ENCODE assay signal across 16 cellular contexts in genomic region chr3:58868101-58868779, GRCh38.
A peak's percentile ranks its signal among the peaks of the same experiment; 100 is the strongest.
DNase-seq lines count a peak whose midpoint lies in the region; ATAC-seq, FAIRE-seq and TF ChIP-seq lines count a peak whose summit lies in the region.
"Had no signal": no experiment of that assay in that cellular context is flagged by ENCODE, and none has a peak within 500 bp of the region (broad histone marks: within the 10 kb centered on the region; RNA-seq: fewer than 3 reads in every experiment).

No MANE protein-coding gene starts in this region.

- DNase-seq in MV-4-11 (lab: John Stamatoyannopoulos, UW) = peak; percentile 67
- DNase-seq in K562 (ENCODE audit: extremely low read depth in 1 of 4, low spot score in 3 of 4) = no peak
- DNase-seq in lower leg skin (ENCODE audit: low spot score in 2 of 2) = no peak
- DNase-seq in natural killer cell treated with Interleukin-12 subunit alpha and Interleukin-12 subunit beta and Interleukin-15 and Interleukin-18, amount 100 ng/mL, for 72 hours (ENCODE audit: low spot score) = no peak
- DNase-seq: activated T-cell treated with anti-CD3 and anti-CD28 coated beads, Interleukin-2, amount 50 U/mL, for 4 hours; effector memory CD8-positive, alpha-beta T cell; GOT3; left ventricle myocardium superior; NCI-H2029 treated with DMSO at 0.1 percent for 48 hours; NCI-H526 treated with DMSO at 0.1 percent for 48 hours; psoas muscle had no signal

- no peaks in the 10 kb centered on the region for H3K36me3 Mint-ChIP-seq in natural killer cell treated with Interleukin-12 subunit alpha and Interleukin-12 subunit beta and Interleukin-15 and Interleukin-18, amount 100 ng/mL, for 72 hours

- H4K20me1 ChIP-seq in K562 (replicated peaks; ENCODE audit: control insufficient read depth, insufficient read depth, low read length) = no peaks in the 10 kb centered on the region

- POLR2A ChIA-PET in K562 (lab: Yijun Ruan, JAX) = interaction anchor here (0.8 kb wide), 1 partner anchor 13 kb away, joined by 3 read pairs; no protein-coding TSS in a partner anchor

- ATAC-seq in GM18517 (IDR thresholded peaks at IDR 0.05; ENCODE audit: unreplicated experiment) = peak; percentile 80
- peak; percentile 65 for ATAC-seq in HG02870 (IDR thresholded peaks at IDR 0.05; ENCODE audit: unreplicated experiment)
- no peak for ATAC-seq in K562
- no peak for ATAC-seq in GM19397 (IDR thresholded peaks at IDR 0.05; ENCODE audit: unreplicated experiment)
- ATAC-seq in natural killer cell treated with Interleukin-12 subunit alpha and Interleukin-12 subunit beta and Interleukin-15 and Interleukin-18, amount 100 ng/mL, for 72 hours = no peak
- no peak for ATAC-seq in HG03039 (IDR thresholded peaks at IDR 0.05; ENCODE audit: unreplicated experiment)
- ATAC-seq: activated T-cell treated with anti-CD3 and anti-CD28 coated beads, Interleukin-2, amount 50 U/mL, for 4 hours; effector memory CD8-positive, alpha-beta T cell; left ventricle myocardium superior; psoas muscle had no signal

- CTCF ChIA-PET in K562 (lab: Yijun Ruan, JAX; ENCODE audit: low intra/inter-chr PET ratio) = no interaction called here

- no peak for FAIRE-seq in K562 (lab: Jason Lieb, UNC)

- H2AFZ ChIP-seq in K562 (ENCODE audit: low read depth, low read length) = no peak overlapping the region

- no peaks in the 10 kb centered on the region for H3K27me3 ChIP-seq in K562 (ENCODE audit: control insufficient read depth in 2 of 2, insufficient read depth in 2 of 2, low read length in 2 of 2)
- H3K27me3 ChIP-seq: vagina had no signal

- BruUV-seq in K562 (replicated peaks; lab: Mats Ljungman, UMichigan) = no TSS peak

- intact Hi-C loops in K562 (cut with micrococcal nuclease) (no loop called here), lower leg skin (cut with DNase I; ENCODE audit: low total_unique reads) (no loop called here)

- no peaks in the 10 kb centered on the region for H3K4me1 ChIP-seq in K562 (replicated peaks in 1 of 2; ENCODE audit: control insufficient read depth in 2 of 2, insufficient read depth in 2 of 2, low read length in 2 of 2)
- H3K4me1 ChIP-seq: psoas muscle, vagina had no signal

- 10% methylated on average over 5 of the region's 5 CpGs for WGBS in K562 (ENCODE audit: insufficient coverage, low coverage, missing lambda C conversion rate)
- 76 to 77% methylated on average over 5 of the region's 5 CpGs for WGBS in lower leg skin, 2 donors

- TF ChIP-seq EP300 in K562 (IDR thresholded peaks at IDR 0.05; ENCODE audit: low read length) = no peak

- no peak overlapping the region for H3K4me2 ChIP-seq in K562 (ENCODE audit: insufficient read depth, low read length)

- H3K36me3 ChIP-seq in K562 (ENCODE audit: control insufficient read depth, insufficient read depth, low read length) = no peaks in the 10 kb centered on the region
- H3K36me3 ChIP-seq: vagina had no signal

- no peak for TF ChIP-seq RAD21 in K562 (CRISPR knock-in tag; conservative IDR thresholded peaks at IDR 0.05 in 1 of 2, IDR thresholded peaks at IDR 0.05 in 1 of 2)

- TF ChIP-seq POLR2A in K562 (conservative IDR thresholded peaks at IDR 0.05) (no peak), lower leg skin (IDR thresholded peaks at IDR 0.05) (no peak)

- no peak overlapping the region for H3K27ac Mint-ChIP-seq in natural killer cell treated with Interleukin-12 subunit alpha and Interleukin-12 subunit beta and Interleukin-15 and Interleukin-18, amount 100 ng/mL, for 72 hours
- H3K27ac Mint-ChIP-seq: effector memory CD8-positive, alpha-beta T cell had no signal

- H3K27ac ChIP-seq in K562 (ENCODE audit: extremely low read depth, low read depth, low read length) = no peak overlapping the region
- H3K27ac ChIP-seq: psoas muscle, vagina had no signal

- no peaks in the 10 kb centered on the region for H3K79me2 ChIP-seq in K562 (ENCODE audit: control insufficient read depth, insufficient read depth, low read length)

- in situ Hi-C loops in K562 (cut with MboI) = no loop called here

- no peaks in the 10 kb centered on the region for H3K9me1 ChIP-seq in K562 (ENCODE audit: control insufficient read depth, insufficient read depth, low read length)

- no peak overlapping the region for H3K9ac ChIP-seq in K562 (ENCODE audit: insufficient read depth in 1 of 2, low read depth in 2 of 2, low read length in 2 of 2)

- TF ChIP-seq CTCF in K562 (IDR thresholded peaks at IDR 0.05 in 2 of 3, conservative IDR thresholded peaks at IDR 0.05 in 1 of 3; ENCODE audit: insufficient read depth in 2 of 3, low read depth in 1 of 3, low read length in 3 of 3) (no peak), lower leg skin (IDR thresholded peaks at IDR 0.05) (no peak)

- H3K27me3 Mint-ChIP-seq in natural killer cell treated with Interleukin-12 subunit alpha and Interleukin-12 subunit beta and Interleukin-15 and Interleukin-18, amount 100 ng/mL, for 72 hours = peaks cover 0 to 2% of the 10 kb centered on the region in 2 donors
- H3K27me3 Mint-ChIP-seq: effector memory CD8-positive, alpha-beta T cell had no signal

- H3K9me3 Mint-ChIP-seq in natural killer cell treated with Interleukin-12 subunit alpha and Interleukin-12 subunit beta and Interleukin-15 and Interleukin-18, amount 100 ng/mL, for 72 hours = no peaks in the 10 kb centered on the region
- H3K9me3 Mint-ChIP-seq: activated T-cell treated with anti-CD3 and anti-CD28 coated beads, Interleukin-2, amount 50 U/mL, for 4 hours; effector memory CD8-positive, alpha-beta T cell had no signal

- no peaks in the 10 kb centered on the region for H3K4me1 Mint-ChIP-seq in natural killer cell treated with Interleukin-12 subunit alpha and Interleukin-12 subunit beta and Interleukin-15 and Interleukin-18, amount 100 ng/mL, for 72 hours (ENCODE audit: low read depth in 2 of 2)

- H3K9me3 ChIP-seq in K562 (replicated peaks; ENCODE audit: control insufficient read depth, insufficient read depth, low read depth, low read length) = no peaks in the 10 kb centered on the region
- H3K9me3 ChIP-seq: psoas muscle, vagina had no signal

- H3K4me3 ChIP-seq in K562 (no peak overlapping the region), lower leg skin (ENCODE audit: low read depth, poor library complexity, severe bottlenecking) (no peak overlapping the region)
- H3K4me3 ChIP-seq: psoas muscle, vagina had no signal

- H3K4me3 Mint-ChIP-seq in natural killer cell treated with Interleukin-12 subunit alpha and Interleukin-12 subunit beta and Interleukin-15 and Interleukin-18, amount 100 ng/mL, for 72 hours = no peak overlapping the region
- H3K4me3 Mint-ChIP-seq: activated T-cell treated with anti-CD3 and anti-CD28 coated beads, Interleukin-2, amount 50 U/mL, for 4 hours; effector memory CD8-positive, alpha-beta T cell had no signal

TF ChIP-seq in K562, 482 proteins besides CTCF, POLR2A, EP300 and RAD21:
- TF ChIP-seq RBFOX2 (IDR thresholded peaks at IDR 0.05; ENCODE audit: low read depth, low read length) (no peak), TRIM24 (IDR thresholded peaks at IDR 0.05) (no peak), XRCC4 (IDR thresholded peaks at IDR 0.05; ENCODE audit: extremely low read depth, insufficient read depth, insufficient read length) (no peak), SPI1 (IDR thresholded peaks at IDR 0.05; ENCODE audit: borderline replicate concordance, low read depth, low read length) (peak; percentile 80; the same call in 1 of the 2 replicates), SLC30A9 (CRISPR knock-in tag; IDR thresholded peaks at IDR 0.05) (no peak), RBM25 (IDR thresholded peaks at IDR 0.05; ENCODE audit: low read depth, low read length, severe bottlenecking) (peak; percentile 59), ADNP (tag; IDR thresholded peaks at IDR 0.05) (no peak)

Comparison
In these comparisons a context has a peak if more than half of its experiments do, and no peak if none do; other contexts are left out.
1. ATAC-seq: peak in GM18517 (single experiment) and HG02870 (single experiment); none in K562 (single experiment), GM19397 (single experiment), natural killer cell treated with Interleukin-12 subunit alpha and Interleukin-12 subunit beta and Interleukin-15 and Interleukin-18, amount 100 ng/mL, for 72 hours (0 of 2) and HG03039 (single experiment).